Comparison of ENCODE assay signal across 24 cellular contexts in genomic region chr1:173596097-173596825, GRCh38. TPM values are rescaled to one million over a fixed set of nuclear protein-coding genes. Genes with fewer than 3 reads are reported as not detected.
DNase-seq lines count a peak whose midpoint lies in the region; FAIRE-seq lines count a peak whose summit lies in the region.
"Had no signal": no experiment of that assay in that cellular context is flagged by ENCODE, and none has a peak within 500 bp of the region (broad histone marks: within the 10 kb centered on the region; RNA-seq: fewer than 3 reads in every experiment).

No MANE protein-coding gene starts in this region.

- H2AFZ ChIP-seq in GM23248: no peak overlapping the region

- H3K27ac ChIP-seq in small intestine (ENCODE audit: low read depth in 1 of 2, low read length in 1 of 2) (no peak overlapping the region), GM23248 (no peak overlapping the region)
- H3K27ac ChIP-seq: BLaER1 treated with 17β-estradiol and CSF1 and Interleukin-3, amounts not matched to agents 10 nM and 100 nM had no signal

- H3K79me2 ChIP-seq in GM23248 (ENCODE audit: insufficient read depth): no peaks in the 10 kb centered on the region

- FAIRE-seq in G401.6 (lab: Jason Lieb, UNC) (peak; percentile 76), TTC549 (lab: Jason Lieb, UNC) (peak; percentile 94), small intestine (lab: Jason Lieb, UNC) (peak; percentile 23)
- FAIRE-seq: GM12891, GM19239, H54 had no signal

- 89 to 92% (median 91%) methylated on average over 3 of the region's 3 CpGs for WGBS in small intestine, 3 donors
- 35 to 36% methylated on average over 3 of the region's 3 CpGs for WGBS in GM23248 (ENCODE audit: low coverage in 1 of 2, low lambda C conversion rate in 2 of 2, missing lambda C conversion rate in 2 of 2), 2 experiments

- H3K9me3 ChIP-seq in small intestine (ENCODE audit: control insufficient read depth, low read depth) (no peaks in the 10 kb centered on the region), MG63 (peaks cover 3% of the 10 kb centered on the region; the same call in 1 of the 2 replicates), GM23248 (ENCODE audit: low read depth) (no peaks in the 10 kb centered on the region)
- H3K9me3 ChIP-seq: BE2C, HAP-1 had no signal

- H4K20me1 ChIP-seq in GM23248 (ENCODE audit: insufficient read depth): no peaks in the 10 kb centered on the region
- H4K20me1 ChIP-seq: BLaER1 treated with 17β-estradiol and CSF1 and Interleukin-3, amounts not matched to agents 10 nM and 100 nM had no signal

- H3K4me3 ChIP-seq in small intestine (ENCODE audit: low read depth in 1 of 2, low read length in 2 of 2): no peak overlapping the region
- no peak overlapping the region for H3K4me3 ChIP-seq in MG63
- no peak overlapping the region for H3K4me3 ChIP-seq in GM23248
- H3K4me3 ChIP-seq: BLaER1 treated with 17β-estradiol and CSF1 and Interleukin-3, amounts not matched to agents 10 nM and 100 nM; HAP-1 had no signal

- no peak for DNase-seq in small intestine
- no peak for DNase-seq in GM19238 (ENCODE audit: insufficient read length, low spot score)
- DNase-seq in MG63: no peak
- no peak for DNase-seq in GM23248
- DNase-seq: ACHN; AML-193; BE2C; CD4-positive, alpha-beta T cell; CD8-positive, alpha-beta memory T cell; DMS 273 treated with DMSO at 0.1 percent for 48 hours; DMS79; EL; GF-D8; GOT3; HFFc6 had no signal

- H3K9me2 ChIP-seq in GM23248 (ENCODE audit: insufficient read depth): no peaks in the 10 kb centered on the region

- H3K27me3 ChIP-seq in small intestine (ENCODE audit: control insufficient read depth in 2 of 2, insufficient read depth in 2 of 2, low read length in 2 of 2): no peaks in the 10 kb centered on the region
- H3K27me3 ChIP-seq in MG63: no peaks in the 10 kb centered on the region
- 0 out of 2 replicates have a peak, but pooled peaks cover 3% of the 10 kb centered on the region for H3K27me3 ChIP-seq in GM23248 (replicated peaks; ENCODE audit: insufficient read depth)
- H3K27me3 ChIP-seq: BLaER1 treated with 17β-estradiol and CSF1 and Interleukin-3, amounts not matched to agents 10 nM and 100 nM had no signal

- H3K36me3 ChIP-seq in small intestine (ENCODE audit: control insufficient read depth in 2 of 2, insufficient read depth in 2 of 2, low read length in 2 of 2) (no peaks in the 10 kb centered on the region), MG63 (no peaks in the 10 kb centered on the region), GM23248 (ENCODE audit: low read depth) (no peaks in the 10 kb centered on the region)
- H3K36me3 ChIP-seq: BE2C; BLaER1 treated with 17β-estradiol and CSF1 and Interleukin-3, amounts not matched to agents 10 nM and 100 nM; HAP-1 had no signal

- no peaks in the 10 kb centered on the region for H3K4me1 ChIP-seq in small intestine (ENCODE audit: control insufficient read depth in 2 of 2, insufficient read depth in 1 of 2, low read depth in 1 of 2, low read length in 1 of 2)
- no peaks in the 10 kb centered on the region for H3K4me1 ChIP-seq in GM23248 (ENCODE audit: insufficient read depth)
- H3K4me1 ChIP-seq: BE2C; BLaER1 treated with 17β-estradiol and CSF1 and Interleukin-3, amounts not matched to agents 10 nM and 100 nM; HAP-1 had no signal

- no peak overlapping the region for H3K9ac ChIP-seq in GM23248
- H3K9ac ChIP-seq: BLaER1 treated with 17β-estradiol and CSF1 and Interleukin-3, amounts not matched to agents 10 nM and 100 nM had no signal

- in situ Hi-C loops in GM23248 (cut with MboI): no loop called here

- H3F3A ChIP-seq in GM23248 (ENCODE audit: insufficient read depth): no peaks in the 10 kb centered on the region

- H3K4me2 ChIP-seq in GM23248 (ENCODE audit: unreplicated experiment): no peak overlapping the region
- H3K4me2 ChIP-seq: BLaER1 treated with 17β-estradiol and CSF1 and Interleukin-3, amounts not matched to agents 10 nM and 100 nM had no signal

RNA-seq across cellular contexts. Expression of gene SLC9C2, which starts 6.6 kb away (rescaled TPM):
- not detected for polyA plus RNA-seq in small intestine
- total RNA-seq in MG63 (2014; rRNA removed; shearing (Covaris generic); ENCODE audit: low replicate concordance): not detected in 2 replicates
- not detected in 2 replicates for total RNA-seq in GM23248 (2014; rRNA removed; shearing (Covaris generic))
- not detected in 2 replicates for polyA plus RNA-seq in GM23248 (2016; fragmentation: Nextera tagmentation; extraction: Ambion mirVana)
- total RNA-seq: A172; CD4-positive, alpha-beta T cell; CD8-positive, alpha-beta memory T cell; HFFc6 had no signal
- polyA plus RNA-seq: CD14-positive monocyte; CD8-positive, alpha-beta memory T cell had no signal

RNA-seq across cellular contexts. Expression of gene TEX50, which starts 38.9 kb away (rescaled TPM):
- polyA plus RNA-seq in small intestine (not detected), GM23248 (2016; fragmentation: Nextera tagmentation; extraction: Ambion mirVana) (not detected in 2 replicates)
- not detected in 2 replicates for total RNA-seq in MG63 (2014; rRNA removed; shearing (Covaris generic); ENCODE audit: low replicate concordance)
- total RNA-seq in GM23248 (2014; rRNA removed; shearing (Covaris generic)): not detected in 2 replicates
- total RNA-seq: A172; CD4-positive, alpha-beta T cell; CD8-positive, alpha-beta memory T cell; HFFc6 had no signal
- polyA plus RNA-seq: CD14-positive monocyte; CD8-positive, alpha-beta memory T cell had no signal
